In genomic region chr1:236451796-236452373, GRCh38 we compare ENCODE assay signal across 8 cellular contexts. TPM values are rescaled to one million over a fixed set of nuclear protein-coding genes. Genes with fewer than 3 reads are reported as not detected.
DNase-seq lines count a peak whose midpoint lies in the region; ATAC-seq and TF ChIP-seq lines count a peak whose summit lies in the region.

No MANE protein-coding gene starts in this region.

- BruUV-seq in PC-3 (replicated peaks; lab: Mats Ljungman, UMichigan): no TSS peak

- CTCF ChIA-PET in PC-3 (lab: Charles Lee): no interaction called here
- CTCF ChIA-PET in RWPE1 (lab: Yijun Ruan, JAX): interaction anchor here (1.0 kb wide), 1 partner anchor 14 kb away, joined by 4 read pairs; no protein-coding TSS in a partner anchor

- no peaks in the 10 kb centered on the region for H4K20me1 ChIP-seq in PC-3 (ENCODE audit: low read length)

- no peak overlapping the region for H3K9ac ChIP-seq in PC-3 (ENCODE audit: low read length)

- no peak overlapping the region for H3K4me2 ChIP-seq in PC-3 (ENCODE audit: low read length)

- H3K27me3 ChIP-seq in PC-3 (ENCODE audit: low read length): no peaks in the 10 kb centered on the region
- no peaks in the 10 kb centered on the region for H3K27me3 ChIP-seq in right lobe of liver

- no peaks in the 10 kb centered on the region for H3K9me2 ChIP-seq in PC-3 (replicated peaks; ENCODE audit: low read length)

- H3K4me1 ChIP-seq in PC-3 (ENCODE audit: insufficient read depth, low read length) (no peaks in the 10 kb centered on the region), right lobe of liver (no peaks in the 10 kb centered on the region)

- no peaks in the 10 kb centered on the region for H3K79me2 ChIP-seq in PC-3 (ENCODE audit: low read length)

- DNase-seq in AML-193 (lab: John Stamatoyannopoulos, UW) (peak; percentile 15 to 40), GM20000 (ENCODE audit: low spot score) (peak; percentile 51), PC-3 (peak; percentile 13), right lobe of liver (peak in 2 of 3 donors; percentile 51 to 59), RWPE1 (ENCODE audit: low spot score) (no peak), sciatic nerve (ENCODE audit: low spot score) (no peak)
- peak; percentile 23 for DNase-seq in activated effector memory CD4-positive, alpha-beta T cell treated with Interleukin-2 at 50 U/mL for 16 hours

- no peak overlapping the region for H3K27ac ChIP-seq in PC-3 (ENCODE audit: low read length)
- H3K27ac ChIP-seq in right lobe of liver: no peak overlapping the region
- no peak overlapping the region for H3K27ac ChIP-seq in RWPE1

- no peaks in the 10 kb centered on the region for H3K36me3 ChIP-seq in PC-3 (ENCODE audit: low read depth, low read length)
- no peaks in the 10 kb centered on the region for H3K36me3 ChIP-seq in right lobe of liver

- POLR2A ChIA-PET in PC-3 (lab: Charles Lee; ENCODE audit: unreplicated experiment) (no interaction called here), RWPE1 (lab: Yijun Ruan, JAX; ENCODE audit: low non-redundant PET) (no interaction called here)

- H3K4me3 ChIP-seq in PC-3 (ENCODE audit: low read length) (no peak overlapping the region), right lobe of liver (no peak overlapping the region)

- TF ChIP-seq POLR2A in right lobe of liver (IDR thresholded peaks at IDR 0.05): no peak

- TF ChIP-seq CTCF in GM20000 (IDR thresholded peaks at IDR 0.05; ENCODE audit: extremely low read depth, missing control alignments) (peak; percentile 31), PC-3 (conservative IDR thresholded peaks at IDR 0.05; ENCODE audit: low read depth, low read length) (peak; percentile 49), right lobe of liver (IDR thresholded peaks at IDR 0.05) (peak; percentile 45 to 78 (median 64)), RWPE1 (conservative IDR thresholded peaks at IDR 0.05; ENCODE audit: low read depth) (no peak)

- H3F3A ChIP-seq in PC-3 (ENCODE audit: low read length, unreplicated experiment): no peaks in the 10 kb centered on the region

- no peak overlapping the region for H2AFZ ChIP-seq in PC-3 (ENCODE audit: low read length)

- ATAC-seq in PC-3 (no peak), right lobe of liver (peak; percentile 91 to 92 (median 92)), HG02852 (IDR thresholded peaks at IDR 0.05; ENCODE audit: unreplicated experiment) (no peak), sciatic nerve (no peak)

- intact Hi-C loops in PC-3 (cut with micrococcal nuclease): no loop called here
- intact Hi-C loops in right lobe of liver (cut with DNase I): no loop called here
- intact Hi-C loops in sciatic nerve (cut with DNase I): no loop called here

- H3K9me3 ChIP-seq in PC-3 (ENCODE audit: low read length) (no peaks in the 10 kb centered on the region), right lobe of liver (no peaks in the 10 kb centered on the region)

- WGBS in right lobe of liver (ENCODE audit: insufficient coverage, low coverage, low lambda C conversion rate, missing lambda C conversion rate): 82% methylated on average over 2 of the region's 6 CpGs

RNA-seq across cellular contexts. Expression of gene EDARADD, which starts 57.8 kb away (rescaled TPM):
- 0.17 and 0.91 TPM in 2 replicates for total RNA-seq in PC-3 (2014; rRNA removed)
- 1 to 10 TPM in 1 of 6 experiments, under 1 TPM in 4, not detected in 1; 0.16 to 1.2 (median 0.26) TPM for total RNA-seq in right lobe of liver
- total RNA-seq in sciatic nerve: 2.2 TPM

Comparison
In these comparisons a context has a peak if more than half of its experiments do, and no peak if none do; other contexts are left out.
1. DNase-seq: peak in AML-193 (2 of 2), GM20000 (single experiment), PC-3 (single experiment), activated effector memory CD4-positive, alpha-beta T cell treated with Interleukin-2 at 50 U/mL for 16 hours (single experiment) and right lobe of liver (2 of 3); none in RWPE1 (single experiment) and sciatic nerve (single experiment).
2. ATAC-seq: peak in right lobe of liver (4 of 4); none in PC-3 (single experiment), HG02852 (single experiment) and sciatic nerve (single experiment).